Comparison of ENCODE assay signal across 1 cellular context in the genomic region with DNA sequence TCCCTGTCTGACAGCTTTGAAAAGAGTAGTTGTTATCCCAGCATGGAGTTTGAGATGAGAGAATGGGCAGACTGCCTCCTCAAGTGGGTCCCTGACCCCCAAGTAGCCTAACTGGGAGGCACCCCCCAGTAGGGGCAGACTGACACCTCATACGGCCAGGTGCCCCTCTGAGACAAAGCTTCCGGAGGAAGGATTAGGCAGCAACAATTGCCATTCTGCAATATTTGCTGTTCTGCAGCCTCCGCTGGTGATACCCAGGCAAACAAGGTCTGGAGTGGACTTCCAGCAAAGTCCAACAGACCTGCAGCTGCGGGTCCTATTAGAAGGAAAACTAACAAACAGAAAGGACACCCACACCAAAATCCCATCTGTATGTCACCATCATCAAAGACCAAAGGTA.
TF ChIP-seq lines count a peak whose summit lies in the region.
"Not testable (repeated sequence)": the region's sequence is repeated elsewhere in the genome, so short reads cannot be mapped to it uniquely, and the experiment has no call there.

No MANE protein-coding gene starts in this region.

TF ChIP-seq in HepG2, 621 proteins besides CTCF, POLR2A, EP300 and RAD21 (continued from another document):
- peak; percentile 33; the same call in 1 of the 2 replicates for TF ChIP-seq PAXIP1 (CRISPR knock-in tag; conservative IDR thresholded peaks at IDR 0.05)
- peak; percentile 32; the same call in 1 of the 2 replicates for TF ChIP-seq KDM5B (CRISPR knock-in tag; IDR thresholded peaks at IDR 0.05; ENCODE audit: borderline replicate concordance)
- peak; percentile 53; the same call in 1 of the 2 replicates for TF ChIP-seq ETV5 (CRISPR knock-in tag; IDR thresholded peaks at IDR 0.05; ENCODE audit: borderline replicate concordance)
- TF ChIP-seq SALL1 (CRISPR knock-in tag; IDR thresholded peaks at IDR 0.05): peak; percentile 55
- 0 out of 2 replicates have a peak, but pooled peaks have one; percentile 27 for TF ChIP-seq SOX5 (CRISPR knock-in tag; IDR thresholded peaks at IDR 0.05; ENCODE audit: borderline replicate concordance)
- TF ChIP-seq SOX6 (IDR thresholded peaks at IDR 0.05): not testable (repeated sequence)
- TF ChIP-seq SOX6 (CRISPR knock-in tag; IDR thresholded peaks at IDR 0.05): peak; percentile 84
TF ChIP-seq in HepG2: peak in this region for 12; not testable (repeated sequence) for 609.
